In the genomic region with DNA sequence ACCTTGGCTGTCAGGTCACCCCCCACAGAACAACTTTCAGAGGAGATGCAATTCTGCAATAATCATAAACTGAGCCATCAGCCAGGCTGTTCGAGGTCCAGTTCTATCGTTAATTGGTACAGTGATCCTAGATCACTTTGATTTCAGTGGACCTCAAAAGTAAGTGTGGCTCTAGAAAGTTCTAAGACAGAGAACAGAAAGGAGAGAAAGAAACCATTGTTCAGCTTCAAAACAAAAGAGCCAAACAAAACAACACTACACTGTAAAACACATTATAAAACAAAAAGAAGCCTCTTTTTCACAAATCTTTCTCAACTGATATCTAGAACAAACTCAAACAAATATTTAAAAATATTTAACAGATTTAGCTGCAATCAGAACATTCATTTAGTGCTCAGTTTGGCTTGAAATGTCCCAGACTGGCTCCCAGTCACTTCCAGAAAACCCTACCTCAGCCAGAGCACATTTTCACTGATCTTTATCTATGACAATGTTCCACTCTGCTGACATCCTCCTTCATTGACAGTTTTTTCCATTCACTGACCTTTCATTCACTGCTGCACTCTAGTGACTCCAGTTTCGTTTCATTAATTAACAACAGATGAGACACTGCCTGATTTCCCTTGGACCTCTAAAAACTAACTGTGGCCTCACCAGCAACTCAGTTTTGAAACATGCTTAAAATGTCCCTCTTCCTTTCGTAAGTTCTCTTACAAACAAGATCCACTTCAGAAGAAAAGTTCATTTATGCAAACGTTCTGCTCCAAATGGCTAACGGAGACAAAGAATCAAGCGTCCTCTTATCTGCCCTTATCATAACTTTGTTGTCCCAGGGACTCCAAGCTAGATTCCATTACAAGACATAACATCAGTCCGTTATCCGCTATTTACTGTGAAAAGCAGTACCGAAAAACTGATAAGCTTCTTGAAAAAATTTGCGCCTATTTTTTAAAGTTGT, we compare ENCODE assay signal across 8 cellular contexts. TPM values are rescaled to one million over a fixed set of nuclear protein-coding genes. Genes with fewer than 3 reads are reported as not detected.
DNase-seq lines count a peak whose midpoint lies in the region; ATAC-seq and TF ChIP-seq lines count a peak whose summit lies in the region.

No MANE protein-coding gene starts in this region.

- H3K36me3 ChIP-seq in CD8-positive, alpha-beta memory T cell (ENCODE audit: insufficient read depth, low read length): no peaks in the 10 kb centered on the region
- H3K36me3 ChIP-seq in thoracic aorta: no peaks in the 10 kb centered on the region

- H3K4me1 ChIP-seq in CD8-positive, alpha-beta memory T cell (ENCODE audit: insufficient read depth, low read length): peaks cover 9% of the 10 kb centered on the region
- H3K4me1 ChIP-seq in thoracic aorta (ENCODE audit: control insufficient read depth in 1 of 2, low read depth in 2 of 2): peaks cover 23 to 39% of the 10 kb centered on the region in 2 donors
- peaks cover 22% of the 10 kb centered on the region for H3K4me1 ChIP-seq in foreskin keratinocyte

- no peak overlapping the region for H3K4me3 ChIP-seq in CD8-positive, alpha-beta memory T cell (ENCODE audit: low read length)
- H3K4me3 ChIP-seq in astrocyte of the spinal cord (ENCODE audit: low read depth, low read length) (no peak overlapping the region), thoracic aorta (peak overlapping the region; percentile 57)

- ATAC-seq in GM19328 (IDR thresholded peaks at IDR 0.05; ENCODE audit: unreplicated experiment) (peak; percentile 87), HG03378 (IDR thresholded peaks at IDR 0.05; ENCODE audit: unreplicated experiment) (peak; percentile 89), thoracic aorta (ENCODE audit: insufficient number of reproducible peaks, low FRiP score, low read depth) (peak; percentile 70), foreskin keratinocyte (no peak)

- H3K27ac Mint-ChIP-seq in CD8-positive, alpha-beta memory T cell: peak overlapping the region; percentile 35 to 95 (median 84)

- peaks cover 60 to 68% (median 67%) of the 10 kb centered on the region in 3 donors for H3K4me1 Mint-ChIP-seq in CD8-positive, alpha-beta memory T cell

- no peaks in the 10 kb centered on the region for H3K9me3 Mint-ChIP-seq in CD8-positive, alpha-beta memory T cell

- POLR2A ChIA-PET in CD8-positive, alpha-beta memory T cell (lab: Charles Lee): no interaction called here

- H3K36me3 Mint-ChIP-seq in CD8-positive, alpha-beta memory T cell: peaks cover 0 to 16% (median 4%) of the 10 kb centered on the region in 3 donors

- DNase-seq in CD8-positive, alpha-beta memory T cell: no peak
- DNase-seq in astrocyte of the spinal cord (ENCODE audit: low read depth, low spot score) (peak; percentile 35), thoracic aorta (ENCODE audit: low spot score) (no peak), NCI-H2196 treated with DMSO at 0.1 percent for 48 hours (lab: John Stamatoyannopoulos, UW; ENCODE audit: unreplicated experiment) (no peak), foreskin keratinocyte (no peak)

- no peaks in the 10 kb centered on the region for H3K9me3 ChIP-seq in CD8-positive, alpha-beta memory T cell (ENCODE audit: low read length)
- H3K9me3 ChIP-seq in thoracic aorta: no peaks in the 10 kb centered on the region

- H3K27me3 ChIP-seq in CD8-positive, alpha-beta memory T cell (ENCODE audit: insufficient read depth, low read length, poor library complexity, severe bottlenecking): no peaks in the 10 kb centered on the region
- H3K27me3 ChIP-seq in layer of hippocampus (ENCODE audit: control insufficient read depth, insufficient read depth, low read length): no peaks in the 10 kb centered on the region
- H3K27me3 ChIP-seq in thoracic aorta (replicated peaks; ENCODE audit: insufficient read depth): no peaks in the 10 kb centered on the region
- H3K27me3 ChIP-seq in foreskin keratinocyte: no peaks in the 10 kb centered on the region

- TF ChIP-seq CTCF in astrocyte of the spinal cord (IDR thresholded peaks at IDR 0.05; ENCODE audit: low read depth, low read length) (no peak), thoracic aorta (IDR thresholded peaks at IDR 0.05) (no peak), foreskin keratinocyte (conservative IDR thresholded peaks at IDR 0.05) (no peak)

- CTCF ChIA-PET in CD8-positive, alpha-beta memory T cell (lab: Charles Lee): interaction anchor here (1.3 kb wide), 1 partner anchor 8 kb away, joined by 3 read pairs; no protein-coding TSS in a partner anchor

- no peak overlapping the region for H3K27ac ChIP-seq in CD8-positive, alpha-beta memory T cell (ENCODE audit: low read depth, low read length)
- H3K27ac ChIP-seq in layer of hippocampus (ENCODE audit: low read depth, low read length): peak overlapping the region; percentile 85
- peak overlapping the region; percentile 62 to 69 for H3K27ac ChIP-seq in thoracic aorta
- no peak overlapping the region for H3K27ac ChIP-seq in foreskin keratinocyte

- peak overlapping the region in 5 of 7 donors; percentile 21 to 62 (median 37) for H3K4me3 Mint-ChIP-seq in CD8-positive, alpha-beta memory T cell

- no peaks in the 10 kb centered on the region for H3K27me3 Mint-ChIP-seq in CD8-positive, alpha-beta memory T cell

- in situ Hi-C loops in astrocyte of the spinal cord (cut with HindIII; ENCODE audit: low sequenced_read_pairs): no loop called here

RNA-seq across cellular contexts. Expression of gene DUSP16, which starts 56.8 kb away (rescaled TPM):
- total RNA-seq in CD8-positive, alpha-beta memory T cell: 10 to 100 TPM; 37.5 to 41.2 TPM
- 10.3 TPM for polyA plus RNA-seq in CD8-positive, alpha-beta memory T cell
- total RNA-seq in thoracic aorta (10 to 100 TPM; 12.9 to 23.4 TPM), foreskin keratinocyte (12.4 and 15.0 TPM in 2 replicates)
- 3.9 and 4.0 TPM in 2 replicates for polyA plus RNA-seq in foreskin keratinocyte

Comparison
In these comparisons a context has a peak if more than half of its experiments do, and no peak if none do; other contexts are left out.
1. H3K27ac ChIP-seq: peak in layer of hippocampus (single experiment) and thoracic aorta (2 of 2); none in CD8-positive, alpha-beta memory T cell (single experiment) and foreskin keratinocyte (single experiment).